ENCODE assay signal across 18 cellular contexts in genomic region chr11:44885065-44885777, GRCh38.
DNase-seq lines count a peak whose midpoint lies in the region; ATAC-seq and TF ChIP-seq lines count a peak whose summit lies in the region.
"Had no signal": no experiment of that assay in that cellular context is flagged by ENCODE, and none has a peak within 500 bp of the region (broad histone marks: within the 10 kb centered on the region; RNA-seq: fewer than 3 reads in every experiment).

No MANE protein-coding gene starts in this region.

- H3K27me3 ChIP-seq in gastroesophageal sphincter (no peaks in the 10 kb centered on the region), neural cell (ENCODE audit: insufficient read depth, low read depth, low read length) (no peaks in the 10 kb centered on the region), uterus (no peaks in the 10 kb centered on the region)

- DNase-seq in WTC11 (ENCODE audit: low spot score) (no peak), uterus (peak; percentile 50 to 77), NCI-H524 treated with DMSO at 0.1 percent for 48 hours (lab: John Stamatoyannopoulos, UW) (no peak)
- DNase-seq: CD4-positive, alpha-beta T cell; DMS79 treated with DMSO at 0.1 percent for 48 hours; H9; Karpas-422; MM.1S; NCI-H1105; NCI-H187; NCI-H748 treated with DMSO at 0.1 percent for 48 hours; SHP77 had no signal

- WGBS in gastroesophageal sphincter (ENCODE audit: low coverage in 1 of 2), 2 donors: 84 to 91% methylated on average over 3 to 10 of the region's 11 CpGs

- H3K9me3 ChIP-seq in gastroesophageal sphincter: no peaks in the 10 kb centered on the region
- no peaks in the 10 kb centered on the region for H3K9me3 ChIP-seq in neural cell (ENCODE audit: low read length)
- no peaks in the 10 kb centered on the region for H3K9me3 ChIP-seq in uterus

- no peaks in the 10 kb centered on the region for H3K9me3 Mint-ChIP-seq in WTC11
- H3K9me3 Mint-ChIP-seq: CD4-positive, alpha-beta T cell; H9 had no signal

- TF ChIP-seq POLR2A in gastroesophageal sphincter (IDR thresholded peaks at IDR 0.05) (no peak), uterus (IDR thresholded peaks at IDR 0.05) (no peak)

- peak overlapping the region; percentile 9 for H3K9ac ChIP-seq in neural cell (ENCODE audit: low read length)

- intact Hi-C loops in uterus (cut with DNase I; ENCODE audit: low total_unique reads): no loop called here

- H3K79me2 ChIP-seq in neural cell (replicated peaks; ENCODE audit: insufficient read depth, low read length): no peaks in the 10 kb centered on the region

- H3K4me1 Mint-ChIP-seq in WTC11: peaks cover 39% of the 10 kb centered on the region
- H3K4me1 Mint-ChIP-seq: B cell had no signal

- H4K20me1 ChIP-seq in neural cell (ENCODE audit: insufficient read depth): no peaks in the 10 kb centered on the region

- no peak overlapping the region for H3K4me2 ChIP-seq in neural cell (ENCODE audit: low read length)

- TF ChIP-seq EP300 in gastroesophageal sphincter (IDR thresholded peaks at IDR 0.05): no peak
- TF ChIP-seq EP300 in neural cell (conservative IDR thresholded peaks at IDR 0.05; ENCODE audit: poor library complexity, severe bottlenecking): no peak

- H3K4me3 ChIP-seq in gastroesophageal sphincter: no peak overlapping the region
- no peak overlapping the region for H3K4me3 ChIP-seq in neural cell (ENCODE audit: low read length)
- H3K4me3 ChIP-seq in uterus: no peak overlapping the region

- TF ChIP-seq CTCF in WTC11 (IDR thresholded peaks at IDR 0.05) (no peak), gastroesophageal sphincter (IDR thresholded peaks at IDR 0.05) (no peak), neural cell (IDR thresholded peaks at IDR 0.05; ENCODE audit: poor library complexity, severe bottlenecking) (no peak), uterus (IDR thresholded peaks at IDR 0.05) (no peak)

- no peaks in the 10 kb centered on the region for H3K9me2 ChIP-seq in neural cell (ENCODE audit: insufficient read depth, low read length)

- H3K27ac Mint-ChIP-seq in WTC11: no peak overlapping the region; the same call in 1 of the 2 replicates
- H3K27ac Mint-ChIP-seq: B cell; CD4-positive, alpha-beta T cell had no signal

- TF ChIP-seq RAD21 in neural cell (conservative IDR thresholded peaks at IDR 0.05): no peak

- no peaks in the 10 kb centered on the region for H3F3A ChIP-seq in neural cell (ENCODE audit: insufficient read depth, low read length, poor library complexity, severe bottlenecking)

- POLR2A ChIA-PET in WTC11 (lab: Charles Lee): no interaction called here

- H3K36me3 Mint-ChIP-seq in WTC11: no peaks in the 10 kb centered on the region

- H2AFZ ChIP-seq in neural cell (ENCODE audit: low read depth, low read length): no peak overlapping the region

- no peak for ATAC-seq in WTC11
- no peak for ATAC-seq in gastroesophageal sphincter
- no peak for ATAC-seq in GM21825 (IDR thresholded peaks at IDR 0.05; ENCODE audit: unreplicated experiment)
- no peak for ATAC-seq in GM21737 (IDR thresholded peaks at IDR 0.05; ENCODE audit: unreplicated experiment)
- ATAC-seq: Panc1 had no signal

- CTCF ChIA-PET in WTC11 (lab: Charles Lee): interaction anchor here (0.9 to 2.8 kb wide), 9 partner anchors 9 to 361 kb away, joined by 3 to 11 read pairs (median 4); no protein-coding TSS in a partner anchor

- H3K36me3 ChIP-seq in gastroesophageal sphincter (no peaks in the 10 kb centered on the region), neural cell (ENCODE audit: insufficient read depth, low read length) (no peaks in the 10 kb centered on the region), uterus (no peaks in the 10 kb centered on the region)

- H3K27ac ChIP-seq in gastroesophageal sphincter (peak overlapping the region in 3 of 4 donors; percentile 58 to 75 (median 70)), neural cell (ENCODE audit: low read length) (no peak overlapping the region), uterus (peak overlapping the region; percentile 80 to 91)

- no peak overlapping the region for H3K4me3 Mint-ChIP-seq in WTC11
- H3K4me3 Mint-ChIP-seq: B cell; CD4-positive, alpha-beta T cell; H9 had no signal

- no peaks in the 10 kb centered on the region for H3K27me3 Mint-ChIP-seq in WTC11 (ENCODE audit: low read depth)
- H3K27me3 Mint-ChIP-seq: B cell; CD4-positive, alpha-beta T cell had no signal

- H3K4me1 ChIP-seq in gastroesophageal sphincter (peaks cover 3 to 44% (median 22%) of the 10 kb centered on the region in 3 donors), uterus (peaks cover 6 to 11% of the 10 kb centered on the region in 2 donors)

TF ChIP-seq in WTC11, 78 proteins besides CTCF, POLR2A, EP300 and RAD21 (continues in another document):
- no peak for TF ChIP-seq ARID4B (CRISPR knock-in tag; IDR thresholded peaks at IDR 0.05; ENCODE audit: borderline replicate concordance)

TF ChIP-seq in neural cell, 6 proteins besides CTCF, POLR2A, EP300 and RAD21:
- TF ChIP-seq REST (IDR thresholded peaks at IDR 0.05; ENCODE audit: borderline replicate concordance): no peak
- TF ChIP-seq EZH2 (IDR thresholded peaks at IDR 0.05; ENCODE audit: borderline replicate concordance, insufficient read depth, low read length, poor library complexity, severe bottlenecking): no peak
- TF ChIP-seq TAF1 (IDR thresholded peaks at IDR 0.05; ENCODE audit: low read depth): no peak
- no peak for TF ChIP-seq POLR2AphosphoS5 (IDR thresholded peaks at IDR 0.05)
- TF ChIP-seq SMC3 (conservative IDR thresholded peaks at IDR 0.05; ENCODE audit: poor library complexity): no peak

Comparison
In these comparisons a context has a peak if more than half of its experiments do, and no peak if none do; other contexts are left out.
1. DNase-seq: peak in uterus (2 of 2); none in WTC11 (single experiment) and NCI-H524 treated with DMSO at 0.1 percent for 48 hours (single experiment).